Comparison of ENCODE assay signal across 29 cellular contexts in genomic region chr9:11702529-11702928, GRCh38.
DNase-seq lines count a peak whose midpoint lies in the region; ATAC-seq, FAIRE-seq and TF ChIP-seq lines count a peak whose summit lies in the region.
"Had no signal": no experiment of that assay in that cellular context is flagged by ENCODE, and none has a peak within 500 bp of the region (broad histone marks: within the 10 kb centered on the region; RNA-seq: fewer than 3 reads in every experiment).

No MANE protein-coding gene starts in this region.

- peak; percentile 29 for FAIRE-seq in D721Med (lab: Jason Lieb, UNC)
- FAIRE-seq: islet of Langerhans, pancreas, RCC 7860 had no signal

- H3K27ac Mint-ChIP-seq in WTC11, result no peak overlapping the region
- H3K27ac Mint-ChIP-seq: activated naive CD4-positive, alpha-beta T cell treated with anti-CD3 and anti-CD28 coated beads, Interleukin-2, amount 50 U/mL, for 72 hours; neural progenitor cell had no signal

- no peaks in the 10 kb centered on the region for H3K36me3 Mint-ChIP-seq in WTC11
- H3K36me3 Mint-ChIP-seq: activated naive CD4-positive, alpha-beta T cell treated with anti-CD3 and anti-CD28 coated beads, Interleukin-2, amount 50 U/mL, for 72 hours; neural progenitor cell had no signal

- no peak overlapping the region for H3K4me3 ChIP-seq in choroid plexus epithelial cell (ENCODE audit: low read depth, low read length)
- H3K4me3 ChIP-seq: cardiac muscle cell, coronary artery, HAP-1, neural progenitor cell, pancreas, testis had no signal

- H3K27me3 Mint-ChIP-seq in WTC11 (ENCODE audit: low read depth), result no peaks in the 10 kb centered on the region

- DNase-seq in DMS153 (lab: John Stamatoyannopoulos, UW) (peak; percentile 24), DMS153 treated with DMSO at 0.1 percent for 48 hours (lab: John Stamatoyannopoulos, UW; ENCODE audit: unreplicated experiment) (no peak), D721Med (ENCODE audit: insufficient read length, low spot score) (no peak), NCI-H524 treated with DMSO at 0.1 percent for 48 hours (lab: John Stamatoyannopoulos, UW) (peak; percentile 72), choroid plexus epithelial cell (ENCODE audit: low read depth) (peak; percentile 14), WTC11 (ENCODE audit: low spot score) (no peak), mesenteric fat pad (ENCODE audit: low spot score) (no peak)
- DNase-seq: 8988T; activated CD4-positive, alpha-beta T cell treated with anti-CD3 and anti-CD28 coated beads for 4 hours; activated CD8-positive, alpha-beta memory T cell treated with anti-CD3 and anti-CD28 coated beads for 24 hours; activated T-cell treated with anti-CD3 and anti-CD28 coated beads for 4 hours; COR-L47; effector memory CD4-positive, alpha-beta T cell; Kasumi-1; mesenchymal stem cell; NCI-H187; pancreas; stimulated activated CD4-positive, alpha-beta T cell treated with anti-CD3 and anti-CD28 coated beads, Interleukin-1b, Interleukin-23, amount 100 ng/mL, for 48 hours; stimulated activated naive CD4-positive, alpha-beta T cell treated with Interleukin-2 at 50 U/mL for 16 hours; testis had no signal

- POLR2A ChIA-PET in WTC11 (lab: Charles Lee), result no interaction called here

- no peaks in the 10 kb centered on the region for H3K9me3 Mint-ChIP-seq in WTC11
- H3K9me3 Mint-ChIP-seq: neural progenitor cell had no signal

- H3K4me1 Mint-ChIP-seq in WTC11, result peaks cover 11% of the 10 kb centered on the region

- CTCF ChIA-PET in WTC11 (lab: Charles Lee), result no interaction called here

- TF ChIP-seq CTCF in D721Med (IDR thresholded peaks at IDR 0.05; ENCODE audit: insufficient read depth, missing control alignments), result no peak
- TF ChIP-seq CTCF in choroid plexus epithelial cell (conservative IDR thresholded peaks at IDR 0.05; ENCODE audit: low read depth, low read length), result no peak
- no peak for TF ChIP-seq CTCF in WTC11 (IDR thresholded peaks at IDR 0.05)

- no peak overlapping the region for H3K4me3 Mint-ChIP-seq in WTC11
- H3K4me3 Mint-ChIP-seq: neural progenitor cell had no signal

- ATAC-seq in GM18517 (IDR thresholded peaks at IDR 0.05; ENCODE audit: unreplicated experiment), result no peak
- ATAC-seq in WTC11, result no peak
- ATAC-seq: activated naive CD4-positive, alpha-beta T cell treated with anti-CD3 and anti-CD28 coated beads, Interleukin-2, amount 50 U/mL, for 72 hours; left lobe of liver; pancreas had no signal

TF ChIP-seq in WTC11, 78 proteins besides CTCF, POLR2A, EP300 and RAD21:
- TF ChIP-seq EMX1 (CRISPR knock-in tag; IDR thresholded peaks at IDR 0.05) (no peak), ZNF532 (CRISPR knock-in tag; IDR thresholded peaks at IDR 0.05; ENCODE audit: borderline replicate concordance) (no peak), MAX (CRISPR knock-in tag; IDR thresholded peaks at IDR 0.05) (no peak)
TF ChIP-seq in WTC11: peak in this region for 0.

Comparison
In these comparisons a context has a peak if more than half of its experiments do, and no peak if none do; other contexts are left out.
1. DNase-seq: peak in DMS153 (single experiment), NCI-H524 treated with DMSO at 0.1 percent for 48 hours (single experiment) and choroid plexus epithelial cell (single experiment); none in DMS153 treated with DMSO at 0.1 percent for 48 hours (single experiment), D721Med (single experiment), WTC11 (single experiment) and mesenteric fat pad (single experiment).